In genomic region chr7:118288098-118288497, GRCh38 we compare ENCODE assay signal across 9 cellular contexts.
DNase-seq lines count a peak whose midpoint lies in the region; ATAC-seq and TF ChIP-seq lines count a peak whose summit lies in the region.
"Had no signal": no experiment of that assay in that cellular context is flagged by ENCODE, and none has a peak within 500 bp of the region (broad histone marks: within the 10 kb centered on the region; RNA-seq: fewer than 3 reads in every experiment).

No MANE protein-coding gene starts in this region.

- H3K9me3 Mint-ChIP-seq in mesothelial cell of epicardium: peaks cover 29% of the 10 kb centered on the region

- ATAC-seq in GM19324 (IDR thresholded peaks at IDR 0.05; ENCODE audit: low FRiP score, unreplicated experiment) (peak; percentile 63), HG03066 (IDR thresholded peaks at IDR 0.05; ENCODE audit: low read depth, unreplicated experiment) (peak; percentile 65), esophagus mucosa (no peak)

- DNase-seq in A172 (ENCODE audit: low spot score) (peak; percentile 19), SIG-M5 treated with dmso at 0.1 percent for 504 hours (lab: John Stamatoyannopoulos, UW; ENCODE audit: unreplicated experiment) (peak; percentile 84), mesothelial cell of epicardium (ENCODE audit: low spot score in 2 of 2, unreplicated experiment in 2 of 2) (no peak), NCI-H69 (lab: John Stamatoyannopoulos, UW) (no peak), DMS 273 (lab: John Stamatoyannopoulos, UW; ENCODE audit: unreplicated experiment) (no peak)
- DNase-seq: activated CD8-positive, alpha-beta memory T cell treated with anti-CD3 and anti-CD28 coated beads, Interleukin-2, amount 50 U/mL, for 48 hours had no signal

- no peaks in the 10 kb centered on the region for H3K36me3 Mint-ChIP-seq in mesothelial cell of epicardium

- H3K27me3 Mint-ChIP-seq in mesothelial cell of epicardium (ENCODE audit: low read depth): no peaks in the 10 kb centered on the region

- H3K27ac Mint-ChIP-seq in mesothelial cell of epicardium: no peak overlapping the region

- no peaks in the 10 kb centered on the region for H3K4me1 Mint-ChIP-seq in mesothelial cell of epicardium

- TF ChIP-seq CTCF in mesothelial cell of epicardium (IDR thresholded peaks at IDR 0.05; ENCODE audit: unreplicated experiment): no peak

- no peak overlapping the region for H3K4me3 Mint-ChIP-seq in mesothelial cell of epicardium

Comparison
In these comparisons a context has a peak if more than half of its experiments do, and no peak if none do; other contexts are left out.
1. DNase-seq: peak in A172 (single experiment) and SIG-M5 treated with dmso at 0.1 percent for 504 hours (single experiment); none in mesothelial cell of epicardium (0 of 2), NCI-H69 (single experiment) and DMS 273 (single experiment).